8 cellular contexts compared by ENCODE assay signal in genomic region chr21:45982256-45982757, GRCh38. TPM values are rescaled to one million over a fixed set of nuclear protein-coding genes. Genes with fewer than 3 reads are reported as not detected.
DNase-seq lines count a peak whose midpoint lies in the region; ATAC-seq, FAIRE-seq and TF ChIP-seq lines count a peak whose summit lies in the region.

No MANE protein-coding gene starts in this region.

- H3K4me1 ChIP-seq in right cardiac atrium (ENCODE audit: control insufficient read depth, insufficient read depth, low read length): no peaks in the 10 kb centered on the region

- H3K27me3 Mint-ChIP-seq in activated T-helper 17 cell treated with anti-CD3 and anti-CD28 coated beads, Interleukin-2, amount 50 U/mL, for 72 hours: no peaks in the 10 kb centered on the region

- no peak for FAIRE-seq in GM12891 (lab: Jason Lieb, UNC)

- intact Hi-C loops in right cardiac atrium (cut with DNase I): loop anchor here in 3 of 4 donors (5.0 kb wide), 2 partner anchors 45 to 115 kb away; partner anchors contain the start of gene COL6A2 (in 2 of the 3)

- no peak overlapping the region for H3K27ac Mint-ChIP-seq in activated T-helper 17 cell treated with anti-CD3 and anti-CD28 coated beads, Interleukin-2, amount 50 U/mL, for 72 hours
- no peak overlapping the region for H3K27ac Mint-ChIP-seq in stimulated activated effector memory CD8-positive, alpha-beta T cell treated with anti-CD3 and anti-CD28 coated beads, Interleukin-12 subunit alpha, Interleukin-12 subunit beta, amount 100 ng/mL, for 72 hours

- H3K36me3 Mint-ChIP-seq in activated T-helper 17 cell treated with anti-CD3 and anti-CD28 coated beads, Interleukin-2, amount 50 U/mL, for 72 hours (ENCODE audit: low read depth): no peaks in the 10 kb centered on the region
- no peaks in the 10 kb centered on the region for H3K36me3 Mint-ChIP-seq in stimulated activated effector memory CD8-positive, alpha-beta T cell treated with anti-CD3 and anti-CD28 coated beads, Interleukin-12 subunit alpha, Interleukin-12 subunit beta, amount 100 ng/mL, for 72 hours

- 8% methylated on average over 32 of the region's 32 CpGs for WGBS in right cardiac atrium

- peak overlapping the region; percentile 81 for H3K4me3 ChIP-seq in right cardiac atrium (ENCODE audit: low read length)
- peak overlapping the region; percentile 79 for H3K4me3 ChIP-seq in skeletal muscle cell (ENCODE audit: low read depth, low read length)

- H3K27ac ChIP-seq in right cardiac atrium (ENCODE audit: low read length): no peak overlapping the region

- H3K4me1 Mint-ChIP-seq in activated T-helper 17 cell treated with anti-CD3 and anti-CD28 coated beads, Interleukin-2, amount 50 U/mL, for 72 hours: peaks cover 10% of the 10 kb centered on the region
- H3K4me1 Mint-ChIP-seq in stimulated activated effector memory CD8-positive, alpha-beta T cell treated with anti-CD3 and anti-CD28 coated beads, Interleukin-12 subunit alpha, Interleukin-12 subunit beta, amount 100 ng/mL, for 72 hours: peaks cover 16% of the 10 kb centered on the region

- H3K4me3 Mint-ChIP-seq in activated T-helper 17 cell treated with anti-CD3 and anti-CD28 coated beads, Interleukin-2, amount 50 U/mL, for 72 hours: peak overlapping the region; percentile 6
- H3K4me3 Mint-ChIP-seq in stimulated activated effector memory CD8-positive, alpha-beta T cell treated with anti-CD3 and anti-CD28 coated beads, Interleukin-12 subunit alpha, Interleukin-12 subunit beta, amount 100 ng/mL, for 72 hours: no peak overlapping the region

- no peaks in the 10 kb centered on the region for H3K9me3 ChIP-seq in right cardiac atrium (ENCODE audit: control insufficient read depth, low read length)

- TF ChIP-seq POLR2A in GM12891 (IDR thresholded peaks at IDR 0.05; ENCODE audit: low read depth, low read length): no peak

- DNase-seq in GM12891 (ENCODE audit: insufficient read length, low spot score): peak; percentile 17
- peak in 2 of 3 donors; percentile 52 to 79 for DNase-seq in right cardiac atrium
- no peak for DNase-seq in skeletal muscle cell (ENCODE audit: low read depth)
- DNase-seq in NCI-H1694 treated with DMSO at 0.1 percent for 48 hours (lab: John Stamatoyannopoulos, UW): no peak
- DNase-seq in stimulated activated effector memory CD8-positive, alpha-beta T cell treated with anti-CD3 and anti-CD28 coated beads, Interleukin-12 subunit alpha, Interleukin-12 subunit beta, amount 100 ng/mL, for 72 hours (ENCODE audit: low spot score in 2 of 2): no peak
- DNase-seq in DMS153 treated with DMSO at 0.1 percent for 48 hours (lab: John Stamatoyannopoulos, UW; ENCODE audit: unreplicated experiment): no peak
- DNase-seq in KG1 (lab: John Stamatoyannopoulos, UW): no peak

- H3K27me3 ChIP-seq in right cardiac atrium (ENCODE audit: control insufficient read depth, insufficient read depth): no peaks in the 10 kb centered on the region

- no peak for ATAC-seq in activated T-helper 17 cell treated with anti-CD3 and anti-CD28 coated beads, Interleukin-2, amount 50 U/mL, for 72 hours (replicated peaks)
- ATAC-seq in right cardiac atrium: peak; percentile 1 to 6
- ATAC-seq in stimulated activated effector memory CD8-positive, alpha-beta T cell treated with anti-CD3 and anti-CD28 coated beads, Interleukin-12 subunit alpha, Interleukin-12 subunit beta, amount 100 ng/mL, for 72 hours: no peak

- no peaks in the 10 kb centered on the region for H3K9me3 Mint-ChIP-seq in activated T-helper 17 cell treated with anti-CD3 and anti-CD28 coated beads, Interleukin-2, amount 50 U/mL, for 72 hours
- H3K9me3 Mint-ChIP-seq in stimulated activated effector memory CD8-positive, alpha-beta T cell treated with anti-CD3 and anti-CD28 coated beads, Interleukin-12 subunit alpha, Interleukin-12 subunit beta, amount 100 ng/mL, for 72 hours: peaks cover 3% of the 10 kb centered on the region

TF ChIP-seq in GM12891, 5 proteins besides CTCF, POLR2A, EP300 and RAD21:
- TF ChIP-seq PAX5 (IDR thresholded peaks at IDR 0.05; ENCODE audit: insufficient read depth, low read length, severe bottlenecking) (no peak), SPI1 (IDR thresholded peaks at IDR 0.05; ENCODE audit: low read depth, low read length) (no peak), POU2F2 (IDR thresholded peaks at IDR 0.05; ENCODE audit: low read depth, low read length) (no peak), POLR2AphosphoS5 (IDR thresholded peaks at IDR 0.05; ENCODE audit: low read depth, low read length) (no peak), TAF1 (IDR thresholded peaks at IDR 0.05; ENCODE audit: low read depth, low read length) (no peak)
TF ChIP-seq in GM12891: peak in this region for 0.

RNA-seq across cellular contexts. Expression of gene COL6A1, which starts 0.7 kb away (rescaled TPM):
- 3.0 TPM for polyA plus RNA-seq in GM12891 (2012; ENCODE audit: low read depth, missing spikeins)
- 1 to 10 TPM in 1 of 2 donors, under 1 TPM in 1; 0.69 to 2.0 TPM for total RNA-seq in activated T-helper 17 cell treated with anti-CD3 and anti-CD28 coated beads, Interleukin-2, amount 50 U/mL, for 72 hours
- total RNA-seq in right cardiac atrium: 100 to 1,000 TPM; 112 to 192 (median 171) TPM
- 165 TPM for polyA plus RNA-seq in right cardiac atrium

Comparison
In these comparisons a context has a peak if more than half of its experiments do, and no peak if none do; other contexts are left out.
1. DNase-seq: peak in GM12891 (single experiment) and right cardiac atrium (2 of 3); none in skeletal muscle cell (single experiment), NCI-H1694 treated with DMSO at 0.1 percent for 48 hours (single experiment), stimulated activated effector memory CD8-positive, alpha-beta T cell treated with anti-CD3 and anti-CD28 coated beads, Interleukin-12 subunit alpha, Interleukin-12 subunit beta, amount 100 ng/mL, for 72 hours (0 of 2), DMS153 treated with DMSO at 0.1 percent for 48 hours (single experiment) and KG1 (single experiment).
2. ATAC-seq: peak in right cardiac atrium (2 of 2); none in activated T-helper 17 cell treated with anti-CD3 and anti-CD28 coated beads, Interleukin-2, amount 50 U/mL, for 72 hours (single experiment) and stimulated activated effector memory CD8-positive, alpha-beta T cell treated with anti-CD3 and anti-CD28 coated beads, Interleukin-12 subunit alpha, Interleukin-12 subunit beta, amount 100 ng/mL, for 72 hours (single experiment).
3. RNA of gene COL6A1, which starts 0.7 kb away (total RNA-seq): 112 to 192 TPM in right cardiac atrium; 0.69 to 2.0 TPM in activated T-helper 17 cell treated with anti-CD3 and anti-CD28 coated beads, Interleukin-2, amount 50 U/mL, for 72 hours; every median in the first group is over 10 times any median in the second.